ENCODE assay signal across 18 cellular contexts in genomic region chr5:75654693-75655315, GRCh38. TPM values are rescaled to one million over a fixed set of nuclear protein-coding genes. Genes with fewer than 3 reads are reported as not detected.
DNase-seq lines count a peak whose midpoint lies in the region; ATAC-seq and TF ChIP-seq lines count a peak whose summit lies in the region.
"Had no signal": no experiment of that assay in that cellular context is flagged by ENCODE, and none has a peak within 500 bp of the region (broad histone marks: within the 10 kb centered on the region; RNA-seq: fewer than 3 reads in every experiment).

No MANE protein-coding gene starts in this region.

- H3K4me1 Mint-ChIP-seq in nephron = peaks cover 48% of the 10 kb centered on the region

- H3K4me3 ChIP-seq in heart left ventricle = no peak overlapping the region
- H3K4me3 ChIP-seq: BLaER1, MG63 had no signal

- no peaks in the 10 kb centered on the region for H3K36me3 ChIP-seq in heart left ventricle
- H3K36me3 ChIP-seq: BLaER1, MG63 had no signal

- no peaks in the 10 kb centered on the region for H3K36me3 Mint-ChIP-seq in nephron (ENCODE audit: low read depth)

- TF ChIP-seq CTCF in heart left ventricle (IDR thresholded peaks at IDR 0.05) = no peak
- no peak for TF ChIP-seq CTCF in nephron (IDR thresholded peaks at IDR 0.05; ENCODE audit: unreplicated experiment in 3 of 3)

- peak; percentile 86 for ATAC-seq in Right ventricle myocardium superior (ENCODE audit: poor library complexity)
- peak; percentile 82 to 96 (median 90) for ATAC-seq in heart left ventricle
- no peak for ATAC-seq in HG03571 (IDR thresholded peaks at IDR 0.05; ENCODE audit: unreplicated experiment)
- no peak for ATAC-seq in HG03354 (IDR thresholded peaks at IDR 0.05; ENCODE audit: poor library complexity, severe bottlenecking, unreplicated experiment)

- intact Hi-C loops in Right ventricle myocardium superior (cut with DNase I) = no loop called here
- intact Hi-C loops in cardiac septum (cut with DNase I) = no loop called here
- intact Hi-C loops in heart left ventricle (cut with DNase I) = loop anchor here in 1 of 10 donors (10.0 kb wide), 1 partner anchor 160 kb away; no protein-coding TSS in a partner anchor

- peak overlapping the region in 2 of 3 experiments; percentile 24 to 29 for H3K4me3 Mint-ChIP-seq in nephron

- peak overlapping the region in 1 of 12 donors; percentile 5 for H3K27ac ChIP-seq in heart left ventricle
- H3K27ac ChIP-seq: BLaER1, KMS-11 had no signal

- H3K9me3 ChIP-seq in heart left ventricle = no peaks in the 10 kb centered on the region
- H3K9me3 ChIP-seq: BLaER1, MG63 had no signal

- H3K27ac Mint-ChIP-seq in nephron = peak overlapping the region; percentile 3 to 95 (median 93)

- no peaks in the 10 kb centered on the region for H3K27me3 ChIP-seq in heart left ventricle
- H3K27me3 ChIP-seq: BLaER1, MG63 had no signal

- H3K27me3 Mint-ChIP-seq in nephron (ENCODE audit: low read depth) = no peaks in the 10 kb centered on the region

- DNase-seq in Right ventricle myocardium superior = peak; percentile 54
- DNase-seq in cardiac septum (ENCODE audit: low spot score) = no peak
- peak in 4 of 5 donors; percentile 49 to 77 (median 51) for DNase-seq in heart left ventricle
- DNase-seq in NOMO-1 treated with DMSO at 0.1 percent for 48 hours (lab: John Stamatoyannopoulos, UW; ENCODE audit: unreplicated experiment) = no peak
- no peak for DNase-seq in hippocampal formation (lab: John Stamatoyannopoulos, UW)
- DNase-seq: 8988T, DMS153, EL, MG63, NCI-H1092 treated with DMSO at 0.1 percent for 48 hours, NCI-H1694 treated with DMSO at 0.1 percent for 48 hours, NCI-H774 had no signal

- H3K4me1 ChIP-seq in heart left ventricle = peaks cover 0 to 14% (median 0%) of the 10 kb centered on the region in 12 donors
- H3K4me1 ChIP-seq: BLaER1 had no signal

- H3K9me3 Mint-ChIP-seq in nephron = no peaks in the 10 kb centered on the region

- no peak for TF ChIP-seq POLR2A in heart left ventricle (IDR thresholded peaks at IDR 0.05)

- WGBS in heart left ventricle, 4 donors = 42 to 52% (median 46%) methylated on average over 19 of the region's 19 CpGs

RNA-seq across cellular contexts. Expression of gene ANKDD1B, which starts 43.6 kb away (rescaled TPM):
- total RNA-seq in Right ventricle myocardium superior = not detected
- total RNA-seq in cardiac septum = 0.38 TPM
- total RNA-seq in heart left ventricle = under 1 TPM in 2 of 9 donors, not detected in 7; 0.46 to 0.61 TPM
- polyA plus RNA-seq in heart left ventricle = under 1 TPM; 0.10 to 0.19 TPM
- total RNA-seq: NCI-H460 had no signal

Comparison
In these comparisons a context has a peak if more than half of its experiments do, and no peak if none do; other contexts are left out.
1. DNase-seq: peak in Right ventricle myocardium superior (single experiment) and heart left ventricle (4 of 5); none in cardiac septum (single experiment), NOMO-1 treated with DMSO at 0.1 percent for 48 hours (single experiment) and hippocampal formation (0 of 2).
2. ATAC-seq: peak in Right ventricle myocardium superior (single experiment) and heart left ventricle (4 of 4); none in HG03571 (single experiment) and HG03354 (single experiment).